10 cellular contexts compared by ENCODE assay signal in genomic region chr3:14352002-14352627, GRCh38. TPM values are rescaled to one million over a fixed set of nuclear protein-coding genes. Genes with fewer than 3 reads are reported as not detected.
DNase-seq lines count a peak whose midpoint lies in the region; ATAC-seq and TF ChIP-seq lines count a peak whose summit lies in the region.
"Had no signal": no experiment of that assay in that cellular context is flagged by ENCODE, and none has a peak within 500 bp of the region (broad histone marks: within the 10 kb centered on the region; RNA-seq: fewer than 3 reads in every experiment).

No MANE protein-coding gene starts in this region.

- no peak for TF ChIP-seq CTCF in GM23338 (conservative IDR thresholded peaks at IDR 0.05; ENCODE audit: low read depth in 2 of 2)
- no peak for TF ChIP-seq CTCF in RWPE1 (conservative IDR thresholded peaks at IDR 0.05; ENCODE audit: low read depth)

- H3K36me3 Mint-ChIP-seq in GM23338 (ENCODE audit: low read depth): no peaks in the 10 kb centered on the region

- CTCF ChIA-PET in RWPE1 (lab: Yijun Ruan, JAX): no interaction called here

- H3K4me3 Mint-ChIP-seq in GM23338: no peak overlapping the region

- no peaks in the 10 kb centered on the region for H3F3A ChIP-seq in GM23338 (replicated peaks; ENCODE audit: low read depth)

- H3K36me3 ChIP-seq in GM23338 (ENCODE audit: insufficient read depth): no peaks in the 10 kb centered on the region
- H3K36me3 ChIP-seq: sigmoid colon, stomach had no signal

- H3K4me2 ChIP-seq in GM23338: no peak overlapping the region

- no peak overlapping the region for H3K4me3 ChIP-seq in GM23338
- H3K4me3 ChIP-seq: sigmoid colon, stomach had no signal

- H3K27ac Mint-ChIP-seq in GM23338: no peak overlapping the region

- no peaks in the 10 kb centered on the region for H3K79me2 ChIP-seq in GM23338 (replicated peaks; ENCODE audit: insufficient read depth)

- H3K27me3 ChIP-seq in GM23338 (ENCODE audit: insufficient read depth): no peaks in the 10 kb centered on the region
- H3K27me3 ChIP-seq: sigmoid colon, stomach had no signal

- H3K9me2 ChIP-seq in GM23338 (ENCODE audit: insufficient read depth): no peaks in the 10 kb centered on the region

- POLR2A ChIA-PET in RWPE1 (lab: Yijun Ruan, JAX; ENCODE audit: low non-redundant PET): no interaction called here

- H3K9me3 Mint-ChIP-seq in GM23338: no peaks in the 10 kb centered on the region

- H4K20me1 ChIP-seq in GM23338 (replicated peaks; ENCODE audit: insufficient read depth): no peaks in the 10 kb centered on the region

- H3K27ac ChIP-seq in GM23338 (ENCODE audit: low read depth) (no peak overlapping the region), RWPE1 (no peak overlapping the region)
- H3K27ac ChIP-seq: sigmoid colon, stomach had no signal

- peaks cover 13% of the 10 kb centered on the region for H3K27me3 Mint-ChIP-seq in GM23338 (ENCODE audit: insufficient read depth, low read depth, poor library complexity)

- peaks cover 8% of the 10 kb centered on the region; the same call in 1 of the 2 replicates for H3K4me1 ChIP-seq in GM23338 (ENCODE audit: insufficient read depth)
- H3K4me1 ChIP-seq: sigmoid colon, stomach had no signal

- peak overlapping the region; percentile 1; the same call in 1 of the 2 replicates for H2AFZ ChIP-seq in GM23338

- ATAC-seq in GM23338: peak; percentile 74

- H3K4me1 Mint-ChIP-seq in GM23338: peaks cover 20% of the 10 kb centered on the region

- DNase-seq in EL (peak; percentile 23), GM23338 (ENCODE audit: low spot score) (peak; percentile 73), OCI-M1 (lab: John Stamatoyannopoulos, UW) (peak; percentile 74), iPS-NIHi11 (ENCODE audit: low spot score) (peak; percentile 77), NCI-H1048 (lab: John Stamatoyannopoulos, UW) (no peak), activated gamma-delta T cell (lab: John Stamatoyannopoulos, UW) (no peak), NOMO-1 treated with DMSO at 0.1 percent for 48 hours (lab: John Stamatoyannopoulos, UW; ENCODE audit: unreplicated experiment) (no peak), RWPE1 (ENCODE audit: low spot score) (no peak)
- DNase-seq: sigmoid colon, stomach had no signal

TF ChIP-seq in GM23338, 12 proteins besides CTCF, POLR2A, EP300 and RAD21:
- TF ChIP-seq REST (IDR thresholded peaks at IDR 0.05; ENCODE audit: unreplicated experiment): no peak
- no peak for TF ChIP-seq NANOG (IDR thresholded peaks at IDR 0.05; ENCODE audit: borderline replicate concordance)
- no peak for TF ChIP-seq EZH2 (IDR thresholded peaks at IDR 0.05; ENCODE audit: low read depth, unreplicated experiment)
- TF ChIP-seq ZNF114 (CRISPR knock-in tag; IDR thresholded peaks at IDR 0.05): no peak
- TF ChIP-seq STAT1 (IDR thresholded peaks at IDR 0.05; ENCODE audit: unreplicated experiment): no peak
- TF ChIP-seq POLR2AphosphoS5 (IDR thresholded peaks at IDR 0.05; ENCODE audit: low read depth): no peak
- no peak for TF ChIP-seq CREB1 (CRISPR knock-in tag; IDR thresholded peaks at IDR 0.05; ENCODE audit: low read depth)
- TF ChIP-seq ZNF462 (CRISPR knock-in tag; IDR thresholded peaks at IDR 0.05): no peak
- TF ChIP-seq, protein P1, sequence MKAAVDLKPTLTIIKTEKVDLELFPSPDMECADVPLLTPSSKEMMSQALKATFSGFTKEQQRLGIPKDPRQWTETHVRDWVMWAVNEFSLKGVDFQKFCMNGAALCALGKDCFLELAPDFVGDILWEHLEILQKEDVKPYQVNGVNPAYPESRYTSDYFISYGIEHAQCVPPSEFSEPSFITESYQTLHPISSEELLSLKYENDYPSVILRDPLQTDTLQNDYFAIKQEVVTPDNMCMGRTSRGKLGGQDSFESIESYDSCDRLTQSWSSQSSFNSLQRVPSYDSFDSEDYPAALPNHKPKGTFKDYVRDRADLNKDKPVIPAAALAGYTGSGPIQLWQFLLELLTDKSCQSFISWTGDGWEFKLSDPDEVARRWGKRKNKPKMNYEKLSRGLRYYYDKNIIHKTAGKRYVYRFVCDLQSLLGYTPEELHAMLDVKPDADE (IDR thresholded peaks at IDR 0.05): no peak
- no peak for TF ChIP-seq JUNB (IDR thresholded peaks at IDR 0.05; ENCODE audit: unreplicated experiment)

RNA-seq across cellular contexts. Expression of gene SLC6A6, which starts 50.3 kb away (rescaled TPM):
- 142 and 150 TPM in 2 replicates for total RNA-seq in GM23338 (2014; rRNA removed; shearing (Covaris generic))
- polyA plus RNA-seq in GM23338 (2016; fragmentation: Nextera tagmentation; extraction: Ambion mirVana): 27.5 and 31.6 TPM in 2 replicates

Comparison
In these comparisons a context has a peak if more than half of its experiments do, and no peak if none do; other contexts are left out.
1. DNase-seq: peak in EL (single experiment), GM23338 (single experiment), OCI-M1 (single experiment) and iPS-NIHi11 (single experiment); none in NCI-H1048 (single experiment), activated gamma-delta T cell (single experiment), NOMO-1 treated with DMSO at 0.1 percent for 48 hours (single experiment) and RWPE1 (single experiment).